Comparison of ENCODE assay signal across 23 cellular contexts in genomic region chr17:41484920-41485904, GRCh38. TPM values are rescaled to one million over a fixed set of nuclear protein-coding genes. Genes with fewer than 3 reads are reported as not detected.
A peak's percentile ranks its signal among the peaks of the same experiment; 100 is the strongest.
DNase-seq lines count a peak whose midpoint lies in the region; ATAC-seq and TF ChIP-seq lines count a peak whose summit lies in the region.
"Had no signal": no experiment of that assay in that cellular context is flagged by ENCODE, and none has a peak within 500 bp of the region (broad histone marks: within the 10 kb centered on the region; RNA-seq: fewer than 3 reads in every experiment).

No MANE protein-coding gene starts in this region.

- dilution Hi-C loops in IMR-90 (cut with HindIII; ENCODE audit: low sequenced_read_pairs, unreplicated experiment): no loop called here

- H3K27me3 Mint-ChIP-seq in chondrocyte (ENCODE audit: low read depth): peaks cover 13% of the 10 kb centered on the region
- peaks cover 5% of the 10 kb centered on the region for H3K27me3 Mint-ChIP-seq in activated CD8-positive, alpha-beta memory T cell treated with anti-CD3 and anti-CD28 coated beads, Interleukin-2, amount 10 ng/mL, durations not matched to agents 7 days and 5 days
- H3K27me3 Mint-ChIP-seq in activated CD4-positive, alpha-beta T cell treated with anti-CD3 and anti-CD28 coated beads, Interleukin-2, amount 10 ng/mL, durations not matched to agents 24 days and 14 days: no peaks in the 10 kb centered on the region
- H3K27me3 Mint-ChIP-seq: CD4-positive, alpha-beta T cell had no signal

- POLR2A ChIA-PET in IMR-90 (lab: Charles Lee; ENCODE audit: unreplicated experiment): interaction anchor here (0.5 kb wide), 1 partner anchor 10 kb away, joined by 4 read pairs; no protein-coding TSS in a partner anchor

- no peak overlapping the region for H4K91ac ChIP-seq in IMR-90 (ENCODE audit: insufficient read depth, low read depth, low read length)

- H3K4me1 ChIP-seq in heart left ventricle: peaks cover 0 to 7% (median 0%) of the 10 kb centered on the region in 12 donors
- H3K4me1 ChIP-seq in right atrium auricular region: no peaks in the 10 kb centered on the region
- no peaks in the 10 kb centered on the region for H3K4me1 ChIP-seq in IMR-90 (ENCODE audit: control insufficient read depth, insufficient read depth, low read length)
- H3K4me1 ChIP-seq: SJCRH30 had no signal

- no peaks in the 10 kb centered on the region for H3K36me3 ChIP-seq in heart left ventricle
- no peaks in the 10 kb centered on the region for H3K36me3 ChIP-seq in right atrium auricular region
- H3K36me3 ChIP-seq in IMR-90 (ENCODE audit: control insufficient read depth, insufficient read depth, low read length): no peaks in the 10 kb centered on the region
- H3K36me3 ChIP-seq: BLaER1 treated with 17β-estradiol and CSF1 and Interleukin-3, amounts not matched to agents 10 nM and 100 nM; MG63; SJCRH30 had no signal

- no peak for TF ChIP-seq POLR2A in heart left ventricle (IDR thresholded peaks at IDR 0.05)
- TF ChIP-seq POLR2A in IMR-90 (IDR thresholded peaks at IDR 0.05; ENCODE audit: low read depth, low read length): no peak

- peak overlapping the region; percentile 49 for H2AFZ ChIP-seq in IMR-90 (replicated peaks; ENCODE audit: low read length, poor library complexity)

- H3K9me3 Mint-ChIP-seq in chondrocyte (ENCODE audit: low read depth): no peaks in the 10 kb centered on the region
- no peaks in the 10 kb centered on the region for H3K9me3 Mint-ChIP-seq in stimulated activated effector memory CD8-positive, alpha-beta T cell treated with anti-CD3 and anti-CD28 coated beads, Interleukin-12 subunit alpha, Interleukin-12 subunit beta, amount 100 ng/mL, for 72 hours
- no peaks in the 10 kb centered on the region for H3K9me3 Mint-ChIP-seq in activated CD8-positive, alpha-beta memory T cell treated with anti-CD3 and anti-CD28 coated beads, Interleukin-2, amount 10 ng/mL, durations not matched to agents 7 days and 5 days (ENCODE audit: low read depth)
- H3K9me3 Mint-ChIP-seq in activated CD4-positive, alpha-beta T cell treated with anti-CD3 and anti-CD28 coated beads, Interleukin-2, amount 10 ng/mL, durations not matched to agents 24 days and 14 days: no peaks in the 10 kb centered on the region
- H3K9me3 Mint-ChIP-seq: CD4-positive, alpha-beta T cell had no signal

- H3K4me3 ChIP-seq in heart left ventricle (no peak overlapping the region), right atrium auricular region (no peak overlapping the region), IMR-90 (ENCODE audit: insufficient read depth, low read depth, low read length) (no peak overlapping the region)
- H3K4me3 ChIP-seq: BLaER1 treated with 17β-estradiol and CSF1 and Interleukin-3, amounts not matched to agents 10 nM and 100 nM; MG63; SJCRH30 had no signal

- no peak overlapping the region for H3K23ac ChIP-seq in IMR-90 (ENCODE audit: low read depth, low read length)

- TF ChIP-seq CTCF in heart left ventricle (IDR thresholded peaks at IDR 0.05) (no peak), right atrium auricular region (IDR thresholded peaks at IDR 0.05) (no peak), IMR-90 (conservative IDR thresholded peaks at IDR 0.05; ENCODE audit: low read depth, low read length) (no peak), chondrocyte (IDR thresholded peaks at IDR 0.05) (no peak)

- peaks cover 0 to 17% (median 3%) of the 10 kb centered on the region in 9 donors for H3K27me3 ChIP-seq in heart left ventricle
- H3K27me3 ChIP-seq in right atrium auricular region: no peaks in the 10 kb centered on the region
- H3K27me3 ChIP-seq in IMR-90 (ENCODE audit: control insufficient read depth, insufficient read depth, low read length): peaks cover 9% of the 10 kb centered on the region; the same call in 1 of the 2 replicates
- H3K27me3 ChIP-seq: BLaER1 treated with 17β-estradiol and CSF1 and Interleukin-3, amounts not matched to agents 10 nM and 100 nM; MG63; SJCRH30 had no signal

- H4K5ac ChIP-seq in IMR-90 (ENCODE audit: low read depth, low read length): no peak overlapping the region

- H2AK5ac ChIP-seq in IMR-90 (ENCODE audit: low read depth, low read length): no peak overlapping the region

- no peaks in the 10 kb centered on the region for H3K9me1 ChIP-seq in IMR-90 (ENCODE audit: insufficient read depth, low read length)

- H3K79me1 ChIP-seq in IMR-90 (ENCODE audit: low read depth in 1 of 2, low read length in 2 of 2): no peaks in the 10 kb centered on the region

- intact Hi-C loops in heart left ventricle (cut with DNase I) (no loop called here), IMR-90 (cut with micrococcal nuclease) (no loop called here)
- intact Hi-C loops in activated CD4-positive, alpha-beta T cell treated with anti-CD3 and anti-CD28 coated beads, Interleukin-2, amount 10 ng/mL, durations not matched to agents 24 days and 14 days (cut with micrococcal nuclease): loop anchor here (5.0 kb wide), 2 partner anchors 162 to 177 kb away; no protein-coding TSS in a partner anchor

- 71 to 78% (median 72%) methylated on average over 8 of the region's 8 CpGs for WGBS in heart left ventricle, 4 donors
- WGBS in IMR-90 (ENCODE audit: extremely low coverage in 2 of 2, insufficient read length in 1 of 2), 2 experiments: 83% methylated on average over 4 of the region's 8 CpGs; no CpG with 5 or more reads in 1 of the 2 experiments

- no peak for DNase-seq in heart left ventricle
- DNase-seq in right atrium auricular region (ENCODE audit: low spot score): no peak
- DNase-seq in IMR-90: no peak
- DNase-seq in chondrocyte (ENCODE audit: low spot score): peak; percentile 33
- no peak for DNase-seq in stimulated activated effector memory CD8-positive, alpha-beta T cell treated with anti-CD3 and anti-CD28 coated beads, Interleukin-12 subunit alpha, Interleukin-12 subunit beta, amount 100 ng/mL, for 72 hours (ENCODE audit: low spot score in 2 of 2)
- DNase-seq in NK-92 (lab: John Stamatoyannopoulos, UW; ENCODE audit: unreplicated experiment): no peak
- DNase-seq in activated CD8-positive, alpha-beta memory T cell treated with anti-CD3 and anti-CD28 coated beads, Interleukin-2, amount 10 ng/mL, durations not matched to agents 7 days and 5 days: no peak
- DNase-seq in activated CD4-positive, alpha-beta T cell treated with anti-CD3 and anti-CD28 coated beads, Interleukin-2, amount 10 ng/mL, durations not matched to agents 24 days and 14 days: no peak
- DNase-seq: CD4-positive, alpha-beta T cell; COR-L47; DMS53; H7; KG1; MG63; NCI-H2029; NCI-H446; NCI-H524 treated with DMSO at 0.1 percent for 48 hours; NCI-H774; SJCRH30 had no signal

- H3K36me3 Mint-ChIP-seq in chondrocyte (ENCODE audit: low read depth): no peaks in the 10 kb centered on the region
- peaks cover 5% of the 10 kb centered on the region for H3K36me3 Mint-ChIP-seq in stimulated activated effector memory CD8-positive, alpha-beta T cell treated with anti-CD3 and anti-CD28 coated beads, Interleukin-12 subunit alpha, Interleukin-12 subunit beta, amount 100 ng/mL, for 72 hours
- H3K36me3 Mint-ChIP-seq in activated CD8-positive, alpha-beta memory T cell treated with anti-CD3 and anti-CD28 coated beads, Interleukin-2, amount 10 ng/mL, durations not matched to agents 7 days and 5 days: no peaks in the 10 kb centered on the region
- no peaks in the 10 kb centered on the region for H3K36me3 Mint-ChIP-seq in activated CD4-positive, alpha-beta T cell treated with anti-CD3 and anti-CD28 coated beads, Interleukin-2, amount 10 ng/mL, durations not matched to agents 24 days and 14 days (ENCODE audit: low read depth)

- ATAC-seq in heart left ventricle: peak in 3 of 4 donors; percentile 22 to 79 (median 56)
- no peak for ATAC-seq in IMR-90 (ENCODE audit: low read depth)
- peak; percentile 9 for ATAC-seq in stimulated activated effector memory CD8-positive, alpha-beta T cell treated with anti-CD3 and anti-CD28 coated beads, Interleukin-12 subunit alpha, Interleukin-12 subunit beta, amount 100 ng/mL, for 72 hours
- no peak for ATAC-seq in activated CD8-positive, alpha-beta memory T cell treated with anti-CD3 and anti-CD28 coated beads, Interleukin-2, amount 10 ng/mL, durations not matched to agents 7 days and 5 days
- ATAC-seq: SK-N-SH treated with all-trans-retinoic acid at 6 μM for 48 hours had no signal

- TF ChIP-seq RAD21 in IMR-90 (IDR thresholded peaks at IDR 0.05; ENCODE audit: low read length): no peak

- no peak overlapping the region for H3K9ac ChIP-seq in IMR-90 (ENCODE audit: low read depth, low read length)
- H3K9ac ChIP-seq: BLaER1 treated with 17β-estradiol and CSF1 and Interleukin-3, amounts not matched to agents 10 nM and 100 nM had no signal

- H3K14ac ChIP-seq in IMR-90 (replicated peaks; ENCODE audit: low read depth, low read length): no peak overlapping the region

- BruUV-seq in IMR-90 (replicated peaks; lab: Mats Ljungman, UMichigan): no TSS peak

- no peaks in the 10 kb centered on the region for H3K4me1 Mint-ChIP-seq in chondrocyte (ENCODE audit: low read depth)
- H3K4me1 Mint-ChIP-seq in stimulated activated effector memory CD8-positive, alpha-beta T cell treated with anti-CD3 and anti-CD28 coated beads, Interleukin-12 subunit alpha, Interleukin-12 subunit beta, amount 100 ng/mL, for 72 hours: peaks cover 4% of the 10 kb centered on the region
- no peaks in the 10 kb centered on the region for H3K4me1 Mint-ChIP-seq in activated CD8-positive, alpha-beta memory T cell treated with anti-CD3 and anti-CD28 coated beads, Interleukin-2, amount 10 ng/mL, durations not matched to agents 7 days and 5 days
- H3K4me1 Mint-ChIP-seq in activated CD4-positive, alpha-beta T cell treated with anti-CD3 and anti-CD28 coated beads, Interleukin-2, amount 10 ng/mL, durations not matched to agents 24 days and 14 days: no peaks in the 10 kb centered on the region

- in situ Hi-C loops in IMR-90 (cut with MboI; ENCODE audit: low sequenced_read_pairs): no loop called here

- H2AK9ac ChIP-seq in IMR-90 (replicated peaks; ENCODE audit: low read depth, low read length, poor library complexity): no peak overlapping the region

- CTCF ChIA-PET in IMR-90 (lab: Yijun Ruan, JAX): no interaction called here
- CTCF ChIA-PET in activated CD8-positive, alpha-beta memory T cell treated with anti-CD3 and anti-CD28 coated beads, Interleukin-2, amount 10 ng/mL, durations not matched to agents 7 days and 5 days (lab: Charles Lee): interaction anchor here (0.7 to 2.3 kb wide), 4 partner anchors 13 to 178 kb away, joined by 3 to 6 read pairs (median 4); no protein-coding TSS in a partner anchor

- no peak overlapping the region for H3K56ac ChIP-seq in IMR-90 (ENCODE audit: extremely low read depth, insufficient read depth, low read length)

- H3K4me3 Mint-ChIP-seq in chondrocyte (ENCODE audit: unreplicated experiment): no peak overlapping the region
- H3K4me3 Mint-ChIP-seq in stimulated activated effector memory CD8-positive, alpha-beta T cell treated with anti-CD3 and anti-CD28 coated beads, Interleukin-12 subunit alpha, Interleukin-12 subunit beta, amount 100 ng/mL, for 72 hours: no peak overlapping the region
- H3K4me3 Mint-ChIP-seq in activated CD8-positive, alpha-beta memory T cell treated with anti-CD3 and anti-CD28 coated beads, Interleukin-2, amount 10 ng/mL, durations not matched to agents 7 days and 5 days: no peak overlapping the region
- H3K4me3 Mint-ChIP-seq in activated CD4-positive, alpha-beta T cell treated with anti-CD3 and anti-CD28 coated beads, Interleukin-2, amount 10 ng/mL, durations not matched to agents 24 days and 14 days: no peak overlapping the region
- H3K4me3 Mint-ChIP-seq: CD4-positive, alpha-beta T cell had no signal

- H3K27ac ChIP-seq in heart left ventricle (no peak overlapping the region), right atrium auricular region (no peak overlapping the region), IMR-90 (ENCODE audit: insufficient read depth, low read length) (no peak overlapping the region)
- H3K27ac ChIP-seq: BLaER1 treated with 17β-estradiol and CSF1 and Interleukin-3, amounts not matched to agents 10 nM and 100 nM; SJCRH30 had no signal

- H2BK120ac ChIP-seq in IMR-90 (ENCODE audit: low read depth, low read length): no peak overlapping the region

- no peaks in the 10 kb centered on the region for H4K20me1 ChIP-seq in IMR-90 (ENCODE audit: insufficient read depth, low read length)
- H4K20me1 ChIP-seq: BLaER1 treated with 17β-estradiol and CSF1 and Interleukin-3, amounts not matched to agents 10 nM and 100 nM had no signal

- H3K4ac ChIP-seq in IMR-90 (ENCODE audit: low read depth, low read length): no peak overlapping the region

- H3K9me3 ChIP-seq in heart left ventricle (no peaks in the 10 kb centered on the region), right atrium auricular region (no peaks in the 10 kb centered on the region), IMR-90 (ENCODE audit: control insufficient read depth, insufficient read depth, low read length) (no peaks in the 10 kb centered on the region)
- H3K9me3 ChIP-seq: BLaER1 treated with 17β-estradiol and CSF1 and Interleukin-3, amounts not matched to agents 10 nM and 100 nM; MG63; SJCRH30 had no signal

- no peak overlapping the region for H2BK20ac ChIP-seq in IMR-90 (ENCODE audit: low read depth, low read length)

- H4K8ac ChIP-seq in IMR-90 (ENCODE audit: low read depth in 2 of 2, low read length in 2 of 2): no peak overlapping the region

- H2BK15ac ChIP-seq in IMR-90 (ENCODE audit: low read depth, low read length): no peak overlapping the region

- H3K18ac ChIP-seq in IMR-90 (ENCODE audit: low read depth, low read length): no peak overlapping the region

- no peak overlapping the region for H3K4me2 ChIP-seq in IMR-90 (ENCODE audit: low read depth, low read length)
- H3K4me2 ChIP-seq: BLaER1 treated with 17β-estradiol and CSF1 and Interleukin-3, amounts not matched to agents 10 nM and 100 nM had no signal

- H2BK5ac ChIP-seq in IMR-90 (ENCODE audit: low read depth, low read length, poor library complexity, severe bottlenecking): no peak overlapping the region

- no peak overlapping the region for H3K27ac Mint-ChIP-seq in chondrocyte (ENCODE audit: unreplicated experiment)
- peak overlapping the region; percentile 57 for H3K27ac Mint-ChIP-seq in stimulated activated effector memory CD8-positive, alpha-beta T cell treated with anti-CD3 and anti-CD28 coated beads, Interleukin-12 subunit alpha, Interleukin-12 subunit beta, amount 100 ng/mL, for 72 hours
- H3K27ac Mint-ChIP-seq in activated CD8-positive, alpha-beta memory T cell treated with anti-CD3 and anti-CD28 coated beads, Interleukin-2, amount 10 ng/mL, durations not matched to agents 7 days and 5 days: no peak overlapping the region
- H3K27ac Mint-ChIP-seq in activated CD4-positive, alpha-beta T cell treated with anti-CD3 and anti-CD28 coated beads, Interleukin-2, amount 10 ng/mL, durations not matched to agents 24 days and 14 days: no peak overlapping the region
- H3K27ac Mint-ChIP-seq: CD4-positive, alpha-beta T cell had no signal

RNA-seq across cellular contexts. Expression of gene KRT35, which starts 4.3 kb away (rescaled TPM):
- total RNA-seq in heart left ventricle (not detected), right atrium auricular region (not detected), IMR-90 (2012; rRNA removed) (not detected in 2 replicates), chondrocyte (not detected in 3 replicates)
- polyA plus RNA-seq in heart left ventricle (not detected), IMR-90 (2012; rRNA removed) (not detected in 2 replicates)
- not detected in 2 replicates for polyA plus RNA-seq in IMR-90 (2012; cell fraction: cytosol; rRNA removed)
- polyA plus RNA-seq in IMR-90 (2012; cell fraction: nucleus; rRNA removed; ENCODE audit: low replicate concordance): not detected in 2 replicates
- total RNA-seq in activated CD8-positive, alpha-beta memory T cell treated with anti-CD3 and anti-CD28 coated beads, Interleukin-2, amount 10 ng/mL, durations not matched to agents 7 days and 5 days: not detected
- not detected in 2 replicates for total RNA-seq in activated CD4-positive, alpha-beta T cell treated with anti-CD3 and anti-CD28 coated beads, Interleukin-2, amount 10 ng/mL, durations not matched to agents 24 days and 14 days
- total RNA-seq: CD4-positive, alpha-beta T cell; Daoy; H7; SJCRH30 had no signal
- polyA plus RNA-seq: AG04450 had no signal

RNA-seq across cellular contexts. Expression of gene KRT36, which starts 4.5 kb away (rescaled TPM):
- total RNA-seq in heart left ventricle: not detected
- not detected for polyA plus RNA-seq in heart left ventricle
- total RNA-seq in right atrium auricular region: not detected
- total RNA-seq in IMR-90 (2012; rRNA removed): not detected in 2 replicates
- polyA plus RNA-seq in IMR-90 (2012; rRNA removed): not detected in 2 replicates
- polyA plus RNA-seq in IMR-90 (2012; cell fraction: cytosol; rRNA removed): 0.03 TPM in 1 of 2 replicates, not detected in the other
- polyA plus RNA-seq in IMR-90 (2012; cell fraction: nucleus; rRNA removed; ENCODE audit: low replicate concordance): not detected in 2 replicates
- total RNA-seq in chondrocyte: not detected in 3 replicates
- total RNA-seq in activated CD8-positive, alpha-beta memory T cell treated with anti-CD3 and anti-CD28 coated beads, Interleukin-2, amount 10 ng/mL, durations not matched to agents 7 days and 5 days: not detected
- total RNA-seq in activated CD4-positive, alpha-beta T cell treated with anti-CD3 and anti-CD28 coated beads, Interleukin-2, amount 10 ng/mL, durations not matched to agents 24 days and 14 days: not detected in 2 replicates
- total RNA-seq: CD4-positive, alpha-beta T cell; Daoy; H7; SJCRH30 had no signal
- polyA plus RNA-seq: AG04450 had no signal

RNA-seq across cellular contexts. Expression of gene KRT32, which starts 18.0 kb away (rescaled TPM):
- under 1 TPM in 3 of 9 donors, not detected in 6; 0.16 to 0.27 (median 0.16) TPM for total RNA-seq in heart left ventricle
- under 1 TPM in 1 of 2 donors, not detected in 1; 0.26 TPM for polyA plus RNA-seq in heart left ventricle
- not detected for total RNA-seq in right atrium auricular region
- total RNA-seq in IMR-90 (2012; rRNA removed): not detected in 2 replicates
- 0.06 and 0.09 TPM in 2 replicates for polyA plus RNA-seq in IMR-90 (2012; rRNA removed)
- 0.07 TPM in 1 of 2 replicates, not detected in the other for polyA plus RNA-seq in IMR-90 (2012; cell fraction: cytosol; rRNA removed)
- polyA plus RNA-seq in IMR-90 (2012; cell fraction: nucleus; rRNA removed; ENCODE audit: low replicate concordance): 0.07 and 0.14 TPM in 2 replicates
- total RNA-seq in chondrocyte: not detected in 3 replicates
- total RNA-seq in activated CD8-positive, alpha-beta memory T cell treated with anti-CD3 and anti-CD28 coated beads, Interleukin-2, amount 10 ng/mL, durations not matched to agents 7 days and 5 days: not detected
- total RNA-seq in activated CD4-positive, alpha-beta T cell treated with anti-CD3 and anti-CD28 coated beads, Interleukin-2, amount 10 ng/mL, durations not matched to agents 24 days and 14 days: not detected in 2 replicates
- total RNA-seq: CD4-positive, alpha-beta T cell; H7; SJCRH30 had no signal

RNA-seq across cellular contexts. Expression of gene KRT13, which starts 20.2 kb away (rescaled TPM):
- total RNA-seq in heart left ventricle (under 1 TPM in 1 of 9 donors, not detected in 8; 0.31 TPM), right atrium auricular region (not detected), IMR-90 (2012; rRNA removed) (0.18 and 0.28 TPM in 2 replicates), chondrocyte (not detected in 3 replicates)
- polyA plus RNA-seq in heart left ventricle (1 to 10 TPM in 1 of 2 donors, not detected in 1; 4.1 TPM), IMR-90 (2012; rRNA removed) (0.56 and 0.60 TPM in 2 replicates)
- polyA plus RNA-seq in IMR-90 (2012; cell fraction: cytosol; rRNA removed): 0.42 and 0.44 TPM in 2 replicates
- polyA plus RNA-seq in IMR-90 (2012; cell fraction: nucleus; rRNA removed; ENCODE audit: low replicate concordance): 0.61 and 0.87 TPM in 2 replicates
- total RNA-seq in activated CD8-positive, alpha-beta memory T cell treated with anti-CD3 and anti-CD28 coated beads, Interleukin-2, amount 10 ng/mL, durations not matched to agents 7 days and 5 days: not detected
- not detected in 2 replicates for total RNA-seq in activated CD4-positive, alpha-beta T cell treated with anti-CD3 and anti-CD28 coated beads, Interleukin-2, amount 10 ng/mL, durations not matched to agents 24 days and 14 days
- total RNA-seq: CD4-positive, alpha-beta T cell; Daoy; H7 had no signal
- polyA plus RNA-seq: AG04450 had no signal

RNA-seq across cellular contexts. Expression of gene KRT15, which starts 33.5 kb away (rescaled TPM):
- total RNA-seq in heart left ventricle: under 1 TPM in 1 of 9 donors, not detected in 8; 0.36 TPM
- polyA plus RNA-seq in heart left ventricle: under 1 TPM in 1 of 2 donors, not detected in 1; 0.14 TPM
- total RNA-seq in right atrium auricular region: under 1 TPM in 1 of 2 donors, not detected in 1; 0.47 TPM
- 2.9 and 3.6 TPM in 2 replicates for total RNA-seq in IMR-90 (2012; rRNA removed)
- polyA plus RNA-seq in IMR-90 (2012; rRNA removed): 5.3 and 7.6 TPM in 2 replicates
- polyA plus RNA-seq in IMR-90 (2012; cell fraction: cytosol; rRNA removed): 3.4 and 3.7 TPM in 2 replicates
- polyA plus RNA-seq in IMR-90 (2012; cell fraction: nucleus; rRNA removed; ENCODE audit: low replicate concordance): 17.3 and 18.6 TPM in 2 replicates
- total RNA-seq in chondrocyte: not detected in 3 replicates
- not detected for total RNA-seq in activated CD8-positive, alpha-beta memory T cell treated with anti-CD3 and anti-CD28 coated beads, Interleukin-2, amount 10 ng/mL, durations not matched to agents 7 days and 5 days
- total RNA-seq in activated CD4-positive, alpha-beta T cell treated with anti-CD3 and anti-CD28 coated beads, Interleukin-2, amount 10 ng/mL, durations not matched to agents 24 days and 14 days: not detected in 2 replicates
- total RNA-seq: CD4-positive, alpha-beta T cell had no signal

Comparison
In these comparisons a context has a peak if more than half of its experiments do, and no peak if none do; other contexts are left out.
1. ATAC-seq: peak in heart left ventricle (3 of 4) and stimulated activated effector memory CD8-positive, alpha-beta T cell treated with anti-CD3 and anti-CD28 coated beads, Interleukin-12 subunit alpha, Interleukin-12 subunit beta, amount 100 ng/mL, for 72 hours (single experiment); none in IMR-90 (single experiment) and activated CD8-positive, alpha-beta memory T cell treated with anti-CD3 and anti-CD28 coated beads, Interleukin-2, amount 10 ng/mL, durations not matched to agents 7 days and 5 days (single experiment).